In genomic region chr18:12849548-12849947, GRCh38 we compare ENCODE assay signal across 22 cellular contexts. TPM values are rescaled to one million over a fixed set of nuclear protein-coding genes. Genes with fewer than 3 reads are reported as not detected.
DNase-seq lines count a peak whose midpoint lies in the region; ATAC-seq, FAIRE-seq and TF ChIP-seq lines count a peak whose summit lies in the region.
"Had no signal": no experiment of that assay in that cellular context is flagged by ENCODE, and none has a peak within 500 bp of the region (broad histone marks: within the 10 kb centered on the region; RNA-seq: fewer than 3 reads in every experiment).

No MANE protein-coding gene starts in this region.

- H3K27me3 Mint-ChIP-seq in T-helper 17 cell (no peaks in the 10 kb centered on the region), type B pancreatic cell (no peaks in the 10 kb centered on the region), progenitor cell of endocrine pancreas (no peaks in the 10 kb centered on the region)
- H3K27me3 Mint-ChIP-seq: B cell; CD4-positive, CD25-positive, alpha-beta regulatory T cell had no signal

- no peaks in the 10 kb centered on the region for H3K36me3 ChIP-seq in transverse colon
- H3K36me3 ChIP-seq: Peyer's patch had no signal

- no peaks in the 10 kb centered on the region for H3K27me3 ChIP-seq in transverse colon
- H3K27me3 ChIP-seq: Peyer's patch had no signal

- H3K9me3 ChIP-seq in T-helper 17 cell (ENCODE audit: control insufficient read depth, low read length, poor library complexity, severe bottlenecking), result no peaks in the 10 kb centered on the region
- no peaks in the 10 kb centered on the region for H3K9me3 ChIP-seq in transverse colon
- H3K9me3 ChIP-seq: Caco-2, Peyer's patch, SK-N-SH had no signal

- TF ChIP-seq EP300 in transverse colon (IDR thresholded peaks at IDR 0.05; ENCODE audit: low read depth), result no peak

- H3K4me1 Mint-ChIP-seq in T-helper 17 cell, result peaks cover 41% of the 10 kb centered on the region
- H3K4me1 Mint-ChIP-seq in type B pancreatic cell (ENCODE audit: unreplicated experiment), result peaks cover 4% of the 10 kb centered on the region
- H3K4me1 Mint-ChIP-seq in progenitor cell of endocrine pancreas (ENCODE audit: low read depth), result no peaks in the 10 kb centered on the region

- in situ Hi-C loops in transverse colon (cut with MboI; ENCODE audit: low pct_ligation_motif_present in 1 of 4, low pct_unique_long_range_greater_than_20kb in 1 of 4, low sequenced_read_pairs in 3 of 4), result no loop called here

- H3K36me3 Mint-ChIP-seq in T-helper 17 cell (ENCODE audit: low read depth), result peaks cover 8% of the 10 kb centered on the region
- peaks cover 15% of the 10 kb centered on the region for H3K36me3 Mint-ChIP-seq in type B pancreatic cell
- H3K36me3 Mint-ChIP-seq in progenitor cell of endocrine pancreas (ENCODE audit: insufficient read depth), result peaks cover 8% of the 10 kb centered on the region

- FAIRE-seq in islet of Langerhans (lab: Jason Lieb, UNC), result peak; percentile 68
- FAIRE-seq: H1 had no signal

- 86 to 94% methylated on average over 2 of the region's 2 CpGs for WGBS in transverse colon (ENCODE audit: low coverage in 1 of 2), 2 donors

- intact Hi-C loops in transverse colon (cut with DNase I; ENCODE audit: low total_unique reads), result no loop called here

- no peaks in the 10 kb centered on the region for H3K4me1 ChIP-seq in transverse colon
- H3K4me1 ChIP-seq: Caco-2, Peyer's patch had no signal

- H3K4me3 ChIP-seq in transverse colon, result no peak overlapping the region
- H3K4me3 ChIP-seq: Peyer's patch had no signal

- H3K27ac Mint-ChIP-seq in T-helper 17 cell (peak overlapping the region; percentile 75), type B pancreatic cell (peak overlapping the region; percentile 1), progenitor cell of endocrine pancreas (no peak overlapping the region)
- H3K27ac Mint-ChIP-seq: B cell; CD4-positive, CD25-positive, alpha-beta regulatory T cell had no signal

- TF ChIP-seq CTCF in type B pancreatic cell (conservative IDR thresholded peaks at IDR 0.05) (no peak), progenitor cell of endocrine pancreas (IDR thresholded peaks at IDR 0.05; ENCODE audit: unreplicated experiment) (no peak), transverse colon (IDR thresholded peaks at IDR 0.05) (no peak)

- H3K9me3 Mint-ChIP-seq in type B pancreatic cell (no peaks in the 10 kb centered on the region), progenitor cell of endocrine pancreas (ENCODE audit: low read depth) (no peaks in the 10 kb centered on the region)
- H3K9me3 Mint-ChIP-seq: CD4-positive, CD25-positive, alpha-beta regulatory T cell had no signal

- DNase-seq in NCI-H510A treated with DMSO at 0.1 percent for 48 hours (lab: John Stamatoyannopoulos, UW), result peak; percentile 25
- DNase-seq in NCI-H510A (lab: John Stamatoyannopoulos, UW), result no peak
- DNase-seq in T-helper 17 cell, result no peak
- no peak for DNase-seq in type B pancreatic cell (ENCODE audit: extremely low spot score, unreplicated experiment)
- no peak for DNase-seq in D341Med (ENCODE audit: low spot score)
- no peak for DNase-seq in progenitor cell of endocrine pancreas (ENCODE audit: low spot score, unreplicated experiment)
- no peak for DNase-seq in transverse colon
- DNase-seq: CD4-positive, CD25-positive, alpha-beta regulatory T cell; DMS79; KBM-7; NCI-H1048; NCI-H1436 treated with DMSO at 0.1 percent for 48 hours; NCI-H2081; NCI-H524 treated with DMSO at 0.1 percent for 48 hours; Peyer's patch; SK-N-SH had no signal

- no peak overlapping the region for H3K27ac ChIP-seq in transverse colon
- H3K27ac ChIP-seq: 22Rv1, Peyer's patch had no signal

- H3K4me3 Mint-ChIP-seq in T-helper 17 cell (no peak overlapping the region), type B pancreatic cell (no peak overlapping the region), progenitor cell of endocrine pancreas (ENCODE audit: low read depth) (no peak overlapping the region)
- H3K4me3 Mint-ChIP-seq: B cell had no signal

- no peak for TF ChIP-seq POLR2A in transverse colon (IDR thresholded peaks at IDR 0.05)

- ATAC-seq in T-helper 17 cell, result no peak
- ATAC-seq: Right ventricle myocardium inferior had no signal

RNA-seq across cellular contexts. Expression of gene PTPN2, which starts 34.5 kb away (rescaled TPM):
- 10 to 100 TPM; 72.8 to 74.8 TPM for total RNA-seq in T-helper 17 cell
- total RNA-seq in type B pancreatic cell (ENCODE audit: low replicate concordance), result 31.4 and 32.7 TPM in 2 replicates
- total RNA-seq in progenitor cell of endocrine pancreas, result 45.1 and 46.4 TPM in 2 replicates
- total RNA-seq in transverse colon, result 10 to 100 TPM; 10.5 to 65.7 (median 46.1) TPM
